9 cellular contexts compared by ENCODE assay signal in genomic region chr5:42745426-42745825, GRCh38. TPM values are rescaled to one million over a fixed set of nuclear protein-coding genes. Genes with fewer than 3 reads are reported as not detected.
DNase-seq lines count a peak whose midpoint lies in the region; ATAC-seq and TF ChIP-seq lines count a peak whose summit lies in the region.
"Had no signal": no experiment of that assay in that cellular context is flagged by ENCODE, and none has a peak within 500 bp of the region (broad histone marks: within the 10 kb centered on the region; RNA-seq: fewer than 3 reads in every experiment).

No MANE protein-coding gene starts in this region.

- no peak overlapping the region for H3K4me2 ChIP-seq in OCI-LY3 (ENCODE audit: low read length)

- DNase-seq in MCF 10A (ENCODE audit: unreplicated experiment) (peak; percentile 22), breast epithelium (ENCODE audit: low spot score in 2 of 2) (no peak), fibroblast of villous mesenchyme (ENCODE audit: low read depth) (peak; percentile 3), thoracic aorta (ENCODE audit: low spot score) (no peak), DMS153 treated with DMSO at 0.1 percent for 48 hours (lab: John Stamatoyannopoulos, UW; ENCODE audit: unreplicated experiment) (no peak)
- DNase-seq in activated CD4-positive, CD25-positive, alpha-beta regulatory T cell treated with anti-CD3 and anti-CD28 coated beads, Interleukin-2, amount 50 U/mL, for 72 hours = no peak
- DNase-seq: immature natural killer cell had no signal

- intact Hi-C loops in MCF 10A (cut with micrococcal nuclease) = no loop called here
- intact Hi-C loops in breast epithelium (cut with DNase I; ENCODE audit: low total_unique reads) = no loop called here

- no peaks in the 10 kb centered on the region for H3K36me3 Mint-ChIP-seq in MCF 10A (ENCODE audit: insufficient read depth, unreplicated experiment)
- H3K36me3 Mint-ChIP-seq: immature natural killer cell had no signal

- POLR2A ChIA-PET in MCF 10A (lab: Yijun Ruan, JAX) = interaction anchor here (1.0 to 1.1 kb wide), 2 partner anchors 27 to 65 kb away, joined by 3 read pairs; no protein-coding TSS in a partner anchor

- H3K27ac ChIP-seq in breast epithelium (no peak overlapping the region), OCI-LY3 (ENCODE audit: low read length) (no peak overlapping the region), thoracic aorta (no peak overlapping the region)

- H3K27me3 Mint-ChIP-seq in MCF 10A (ENCODE audit: insufficient read depth, unreplicated experiment) = no peaks in the 10 kb centered on the region

- H3K9me3 ChIP-seq in breast epithelium (no peaks in the 10 kb centered on the region), OCI-LY3 (ENCODE audit: insufficient read depth, low read length) (no peaks in the 10 kb centered on the region), thoracic aorta (no peaks in the 10 kb centered on the region)

- peaks cover 7% of the 10 kb centered on the region for H3K9me3 Mint-ChIP-seq in MCF 10A (ENCODE audit: unreplicated experiment)

- no TSS peak for BruUV-seq in MCF 10A (replicated peaks; lab: Mats Ljungman, UMichigan)

- H3K36me3 ChIP-seq in breast epithelium = no peaks in the 10 kb centered on the region
- H3K36me3 ChIP-seq in OCI-LY3 (replicated peaks; ENCODE audit: low read depth, low read length) = no peaks in the 10 kb centered on the region
- no peaks in the 10 kb centered on the region for H3K36me3 ChIP-seq in thoracic aorta

- H3K4me3 ChIP-seq in breast epithelium (no peak overlapping the region), OCI-LY3 (ENCODE audit: low read length) (no peak overlapping the region), fibroblast of villous mesenchyme (ENCODE audit: low read depth, low read length) (no peak overlapping the region), thoracic aorta (no peak overlapping the region)

- TF ChIP-seq POLR2A in breast epithelium (IDR thresholded peaks at IDR 0.05) = no peak

- CTCF ChIA-PET in MCF 10A (lab: Yijun Ruan, JAX) = interaction anchor here (0.6 to 1.3 kb wide), 6 partner anchors 11 to 889 kb away, joined by 3 to 5 read pairs (median 4); partner anchors contain the start of gene CCDC152

- no peak overlapping the region for H3K4me3 Mint-ChIP-seq in MCF 10A (ENCODE audit: unreplicated experiment)
- H3K4me3 Mint-ChIP-seq: immature natural killer cell had no signal

- TF ChIP-seq CTCF in MCF 10A (IDR thresholded peaks at IDR 0.05; ENCODE audit: unreplicated experiment) (peak; percentile 34), breast epithelium (IDR thresholded peaks at IDR 0.05) (no peak), OCI-LY3 (IDR thresholded peaks at IDR 0.05; ENCODE audit: low read depth, low read length) (peak; percentile 47), fibroblast of villous mesenchyme (IDR thresholded peaks at IDR 0.05; ENCODE audit: insufficient read depth, low read depth, low read length) (peak; percentile 52), thoracic aorta (IDR thresholded peaks at IDR 0.05) (peak; percentile 8)

- H3K27ac Mint-ChIP-seq in MCF 10A (ENCODE audit: low read depth, unreplicated experiment) = no peak overlapping the region
- H3K27ac Mint-ChIP-seq: immature natural killer cell had no signal

- H4K20me1 ChIP-seq in OCI-LY3 (ENCODE audit: insufficient read depth, low read length) = no peaks in the 10 kb centered on the region

- H3K27me3 ChIP-seq in breast epithelium (no peaks in the 10 kb centered on the region), OCI-LY3 (ENCODE audit: low read depth, low read length) (no peaks in the 10 kb centered on the region), thoracic aorta (replicated peaks; ENCODE audit: insufficient read depth) (no peaks in the 10 kb centered on the region)

- H2AFZ ChIP-seq in OCI-LY3 (ENCODE audit: low read depth, low read length) = no peak overlapping the region

- H3K4me1 ChIP-seq in breast epithelium = no peaks in the 10 kb centered on the region
- no peaks in the 10 kb centered on the region for H3K4me1 ChIP-seq in OCI-LY3 (ENCODE audit: low read length)
- H3K4me1 ChIP-seq in thoracic aorta (ENCODE audit: control insufficient read depth in 1 of 2, low read depth in 2 of 2) = peaks cover 0 to 12% of the 10 kb centered on the region in 2 donors

- H3K79me2 ChIP-seq in OCI-LY3 (ENCODE audit: low read length) = no peaks in the 10 kb centered on the region

- no peak for ATAC-seq in thoracic aorta (ENCODE audit: insufficient number of reproducible peaks, low FRiP score, low read depth)
- no peak for ATAC-seq in GM21737 (IDR thresholded peaks at IDR 0.05; ENCODE audit: unreplicated experiment)

- H3K4me1 Mint-ChIP-seq in MCF 10A (ENCODE audit: insufficient read depth, unreplicated experiment) = peaks cover 5% of the 10 kb centered on the region

- no peak overlapping the region for H3K9ac ChIP-seq in OCI-LY3 (ENCODE audit: low read length)

RNA-seq across cellular contexts. Expression of gene CCDC152, which starts 11.2 kb away (rescaled TPM):
- total RNA-seq in MCF 10A (2022) = not detected in 2 replicates
- total RNA-seq in breast epithelium = 1 to 10 TPM in 1 of 3 donors, under 1 TPM in 2; 0.88 to 1.3 (median 0.96) TPM
- total RNA-seq in fibroblast of villous mesenchyme = 0.86 and 0.97 TPM in 2 replicates
- total RNA-seq in thoracic aorta = 1 to 10 TPM in 1 of 2 donors, under 1 TPM in 1; 0.81 to 4.7 TPM

Comparison
In these comparisons a context has a peak if more than half of its experiments do, and no peak if none do; other contexts are left out.
1. DNase-seq: peak in MCF 10A (single experiment) and fibroblast of villous mesenchyme (single experiment); none in breast epithelium (0 of 2), thoracic aorta (single experiment), DMS153 treated with DMSO at 0.1 percent for 48 hours (single experiment) and activated CD4-positive, CD25-positive, alpha-beta regulatory T cell treated with anti-CD3 and anti-CD28 coated beads, Interleukin-2, amount 50 U/mL, for 72 hours (single experiment).
2. CTCF ChIP-seq: peak in MCF 10A (single experiment), OCI-LY3 (single experiment), fibroblast of villous mesenchyme (single experiment) and thoracic aorta (single experiment); none in breast epithelium (0 of 3).